ENCODE assay signal across 14 cellular contexts in the genomic region with DNA sequence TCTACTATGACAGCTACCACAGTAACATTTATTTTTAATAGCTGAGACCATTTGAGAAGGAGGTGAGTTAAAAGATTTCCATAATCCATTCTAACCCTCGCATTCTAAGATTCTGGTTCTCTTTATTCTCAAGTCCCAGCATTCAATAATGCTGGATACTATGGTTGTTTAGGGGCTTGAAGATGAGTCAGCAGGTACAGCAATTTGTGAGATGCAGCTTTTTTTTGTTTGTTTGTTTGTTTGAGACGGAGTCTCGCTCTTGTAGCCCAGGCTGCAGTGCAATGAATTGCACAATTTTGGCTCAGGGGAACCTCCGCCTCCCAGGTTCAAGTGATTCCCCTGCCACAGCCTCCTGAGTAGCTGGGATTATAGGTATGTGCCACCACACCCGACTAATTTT.
"Had no signal": no experiment of that assay in that cellular context is flagged by ENCODE, and none has a peak within 500 bp of the region (broad histone marks: within the 10 kb centered on the region; RNA-seq: fewer than 3 reads in every experiment).

No MANE protein-coding gene starts in this region.

- DNase-seq: activated CD4-positive, alpha-beta T cell treated with anti-CD3 and anti-CD28 coated beads for 48 hours; activated naive CD4-positive, alpha-beta T cell treated with anti-CD3 and anti-CD28 coated beads for 36 hours; body of pancreas; hippocampal formation; lower lobe of right lung; natural killer cell; SJCRH30; small intestine; stimulated activated naive CD4-positive, alpha-beta T cell; T-helper 1 cell had no signal

- ATAC-seq: body of pancreas, lower lobe of right lung, natural killer cell, WTC11 had no signal

- H3K9me3 Mint-ChIP-seq: activated naive CD4-positive, alpha-beta T cell treated with anti-CD3 and anti-CD28 coated beads for 36 hours; natural killer cell; type B pancreatic cell; WTC11 had no signal

- H3K4me1 ChIP-seq: parathyroid adenoma had no signal

- H3K36me3 ChIP-seq: right atrium auricular region had no signal

- H3K27me3 ChIP-seq: body of pancreas, right atrium auricular region, SJCRH30 had no signal

- H3K4me3 Mint-ChIP-seq: activated naive CD4-positive, alpha-beta T cell treated with anti-CD3 and anti-CD28 coated beads for 36 hours; natural killer cell; type B pancreatic cell; WTC11 had no signal

- H3K27me3 Mint-ChIP-seq: type B pancreatic cell had no signal

- H2AFZ ChIP-seq: parathyroid adenoma had no signal

- H3K36me3 Mint-ChIP-seq: natural killer cell had no signal

- H3K9ac ChIP-seq: parathyroid adenoma had no signal

- H3K9me3 ChIP-seq: body of pancreas, lower lobe of right lung, right atrium auricular region, SJCRH30 had no signal

- H3K27ac ChIP-seq: body of pancreas, lower lobe of right lung, parathyroid adenoma, right atrium auricular region, SJCRH30 had no signal

- H3K27ac Mint-ChIP-seq: activated naive CD4-positive, alpha-beta T cell treated with anti-CD3 and anti-CD28 coated beads for 36 hours had no signal

- H3K4me3 ChIP-seq: body of pancreas, lower lobe of right lung, right atrium auricular region, SJCRH30 had no signal
